ENCODE assay signal across 11 cellular contexts in the genomic region with DNA sequence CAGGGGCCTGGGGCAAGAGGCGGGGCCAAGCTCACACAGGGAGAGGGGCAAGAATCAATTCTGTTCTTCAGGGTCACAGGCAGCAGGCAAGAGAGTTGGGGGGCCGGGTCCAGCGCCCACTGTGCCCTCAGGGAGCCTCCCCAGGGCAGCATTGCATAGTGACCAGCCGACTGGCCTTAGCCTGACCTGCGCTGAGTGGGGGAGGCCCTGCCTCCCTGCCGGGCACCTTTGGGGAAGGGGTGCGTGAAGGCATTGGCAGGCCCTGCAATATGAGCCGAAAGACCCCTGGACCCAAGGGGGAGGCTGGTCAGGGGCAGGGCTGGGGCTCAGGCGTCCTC. TPM values are rescaled to one million over a fixed set of nuclear protein-coding genes. Genes with fewer than 3 reads are reported as not detected.
DNase-seq lines count a peak whose midpoint lies in the region; ATAC-seq, FAIRE-seq and TF ChIP-seq lines count a peak whose summit lies in the region.
"Had no signal": no experiment of that assay in that cellular context is flagged by ENCODE, and none has a peak within 500 bp of the region (broad histone marks: within the 10 kb centered on the region; RNA-seq: fewer than 3 reads in every experiment).

No MANE protein-coding gene starts in this region.

- H2AFZ ChIP-seq in endothelial cell of umbilical vein (ENCODE audit: low read depth, low read length) = no peak overlapping the region

- ATAC-seq in sciatic nerve (peak; percentile 20), GM19463 (IDR thresholded peaks at IDR 0.05; ENCODE audit: unreplicated experiment) (no peak), GM21576 (IDR thresholded peaks at IDR 0.05; ENCODE audit: unreplicated experiment) (no peak)

- CTCF ChIA-PET in endothelial cell of umbilical vein (lab: Charles Lee) = interaction anchor here (0.6 to 5.5 kb wide), 31 partner anchors 11 to 326 kb away, joined by 3 to 286 read pairs (median 4); partner anchors contain the start of genes C1orf159, ISG15, PERM1 and RNF223

- H3K36me3 ChIP-seq in BLaER1 (peaks cover 36% of the 10 kb centered on the region), endothelial cell of umbilical vein (ENCODE audit: control insufficient read depth in 2 of 2, extremely low read depth in 1 of 2, insufficient read depth in 2 of 2, low read length in 2 of 2) (no peaks in the 10 kb centered on the region)

- no peak for DNase-seq in endothelial cell of umbilical vein (ENCODE audit: low read depth, low spot score)
- DNase-seq in sciatic nerve (ENCODE audit: low spot score) = no peak
- no peak for DNase-seq in RKO (ENCODE audit: low spot score)
- DNase-seq: GOT3 had no signal

- dilution Hi-C loops in endothelial cell of umbilical vein (cut with MboI; ENCODE audit: extremely low pct_ligation_motif_present, low sequenced_read_pairs) = no loop called here

- no peak for TF ChIP-seq POLR2A in endothelial cell of umbilical vein (IDR thresholded peaks at IDR 0.05; ENCODE audit: low read depth, low read length)

- peaks cover 22% of the 10 kb centered on the region for H3K4me1 ChIP-seq in BLaER1
- no peaks in the 10 kb centered on the region for H3K4me1 ChIP-seq in endothelial cell of umbilical vein (ENCODE audit: control insufficient read depth, extremely low read depth, insufficient read depth, low read length)
- H3K4me1 ChIP-seq: Caco-2 had no signal

- no peak for FAIRE-seq in endothelial cell of umbilical vein (lab: Jason Lieb, UNC)
- FAIRE-seq: A204.1 had no signal

- H4K20me1 ChIP-seq in BLaER1 (peaks cover 26% of the 10 kb centered on the region), endothelial cell of umbilical vein (replicated peaks; ENCODE audit: control insufficient read depth, extremely low read depth, insufficient read depth, low read length) (no peaks in the 10 kb centered on the region)

- intact Hi-C loops in endothelial cell of umbilical vein (cut with micrococcal nuclease) (no loop called here), sciatic nerve (cut with DNase I) (loop anchor here (5.0 kb wide), 1 partner anchor 170 kb away; no protein-coding TSS in a partner anchor)

- TF ChIP-seq CTCF in 22Rv1 (IDR thresholded peaks at IDR 0.05) (no peak), endothelial cell of umbilical vein (IDR thresholded peaks at IDR 0.05; ENCODE audit: extremely low read depth in 1 of 2, insufficient read depth in 1 of 2, low read depth in 1 of 2, low read length in 2 of 2) (no peak)

- 0 out of 2 replicates have a peak overlapping the region, but pooled peaks have one; percentile 31 for H3K4me2 ChIP-seq in BLaER1
- H3K4me2 ChIP-seq in endothelial cell of umbilical vein (ENCODE audit: insufficient read depth, low read length) = no peak overlapping the region

- BruUV-seq in endothelial cell of umbilical vein (replicated peaks; lab: Mats Ljungman, UMichigan) = TSS peak; percentile 38

- no peaks in the 10 kb centered on the region for H3K9me1 ChIP-seq in endothelial cell of umbilical vein (replicated peaks; ENCODE audit: control insufficient read depth, extremely low read depth, insufficient read depth, low read length)

- H3K4me3 ChIP-seq in BLaER1 = no peak overlapping the region
- no peak overlapping the region for H3K4me3 ChIP-seq in endothelial cell of umbilical vein (replicated peaks in 1 of 3; ENCODE audit: insufficient read depth in 1 of 3, low read depth in 1 of 3, low read length in 3 of 3)

- no peak overlapping the region for H3K9ac ChIP-seq in BLaER1
- H3K9ac ChIP-seq in endothelial cell of umbilical vein (replicated peaks; ENCODE audit: extremely low read depth, insufficient read depth, low read length) = no peak overlapping the region

- no peaks in the 10 kb centered on the region for H3K79me2 ChIP-seq in endothelial cell of umbilical vein (ENCODE audit: control insufficient read depth, insufficient read depth, low read length)

- POLR2A ChIA-PET in endothelial cell of umbilical vein (lab: Charles Lee) = interaction anchor here (1.0 kb wide), 1 partner anchor 170 kb away, joined by 4 read pairs; no protein-coding TSS in a partner anchor

- no peaks in the 10 kb centered on the region for H3K9me3 ChIP-seq in BLaER1
- no peaks in the 10 kb centered on the region for H3K9me3 ChIP-seq in endothelial cell of umbilical vein (replicated peaks; ENCODE audit: control insufficient read depth, insufficient read depth, low read length)
- H3K9me3 ChIP-seq: Caco-2 had no signal

- H3K27ac ChIP-seq in 22Rv1 = peak overlapping the region; percentile 68; the same call in 1 of the 2 replicates
- no peak overlapping the region for H3K27ac ChIP-seq in BLaER1
- no peak overlapping the region for H3K27ac ChIP-seq in endothelial cell of umbilical vein (ENCODE audit: insufficient read depth, low read depth, low read length)

- no peaks in the 10 kb centered on the region for H3K27me3 ChIP-seq in BLaER1
- H3K27me3 ChIP-seq in endothelial cell of umbilical vein (ENCODE audit: control insufficient read depth in 2 of 2, insufficient read depth in 2 of 2, low read length in 2 of 2) = no peaks in the 10 kb centered on the region

TF ChIP-seq in endothelial cell of umbilical vein, 7 proteins besides CTCF, POLR2A, EP300 and RAD21:
- TF ChIP-seq MYC (IDR thresholded peaks at IDR 0.05; ENCODE audit: low read depth, low read length) (no peak), GATA2 (IDR thresholded peaks at IDR 0.05; ENCODE audit: insufficient read depth, insufficient read length, low read depth, low read length) (no peak), JUN (IDR thresholded peaks at IDR 0.05; ENCODE audit: borderline replicate concordance, insufficient read depth, insufficient read length, low read depth) (no peak), EZH2 (IDR thresholded peaks at IDR 0.05; ENCODE audit: borderline replicate concordance, low read depth, low read length, severe bottlenecking) (no peak), FOS (IDR thresholded peaks at IDR 0.05; ENCODE audit: borderline replicate concordance, insufficient read depth, low read length) (no peak), POLR2AphosphoS5 (IDR thresholded peaks at IDR 0.05; ENCODE audit: insufficient read depth, low read depth, low read length) (no peak)
- TF ChIP-seq, protein P1, sequence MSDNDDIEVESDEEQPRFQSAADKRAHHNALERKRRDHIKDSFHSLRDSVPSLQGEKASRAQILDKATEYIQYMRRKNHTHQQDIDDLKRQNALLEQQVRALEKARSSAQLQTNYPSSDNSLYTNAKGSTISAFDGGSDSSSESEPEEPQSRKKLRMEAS (IDR thresholded peaks at IDR 0.05; ENCODE audit: insufficient read depth, insufficient read length) = no peak

RNA-seq across cellular contexts. Expression of gene SCNN1D, which starts 12.2 kb away (rescaled TPM):
- total RNA-seq in endothelial cell of umbilical vein = 3.0 and 3.3 TPM in 2 replicates
- polyA plus RNA-seq in endothelial cell of umbilical vein = 2.3 and 4.0 TPM in 2 replicates
- 0.32 and 0.68 TPM in 2 replicates for polyA plus RNA-seq in endothelial cell of umbilical vein (2011; cell fraction: cytosol; rRNA removed)
- 13.9 and 15.0 TPM in 2 replicates for polyA plus RNA-seq in endothelial cell of umbilical vein (2011; cell fraction: nucleus; rRNA removed)
- 0.75 and 0.86 TPM in 2 replicates for polyA plus RNA-seq in endothelial cell of umbilical vein (2012)
- polyA minus RNA-seq in endothelial cell of umbilical vein = 0.08 and 2.0 TPM in 2 replicates
- not detected for polyA minus RNA-seq in endothelial cell of umbilical vein (2011; cell fraction: cytosol; rRNA and poly(A)+ RNA removed)
- 0.63 and 2.4 TPM in 2 replicates for polyA minus RNA-seq in endothelial cell of umbilical vein (2011; cell fraction: nucleus; rRNA and poly(A)+ RNA removed)
- 12.5 TPM for total RNA-seq in sciatic nerve
- polyA plus RNA-seq: IgD-negative memory B cell had no signal

RNA-seq across cellular contexts. Expression of gene ACAP3, which starts 15.3 kb away (rescaled TPM):
- 39.0 and 43.0 TPM in 2 replicates for total RNA-seq in endothelial cell of umbilical vein
- polyA plus RNA-seq in endothelial cell of umbilical vein = 27.8 and 41.3 TPM in 2 replicates
- 6.7 and 11.6 TPM in 2 replicates for polyA plus RNA-seq in endothelial cell of umbilical vein (2011; cell fraction: cytosol; rRNA removed)
- 306 and 358 TPM in 2 replicates for polyA plus RNA-seq in endothelial cell of umbilical vein (2011; cell fraction: nucleus; rRNA removed)
- polyA plus RNA-seq in endothelial cell of umbilical vein (2012) = 25.5 and 29.9 TPM in 2 replicates
- polyA minus RNA-seq in endothelial cell of umbilical vein = 22.8 and 26.4 TPM in 2 replicates
- 29.8 TPM for polyA minus RNA-seq in endothelial cell of umbilical vein (2011; cell fraction: cytosol; rRNA and poly(A)+ RNA removed)
- polyA minus RNA-seq in endothelial cell of umbilical vein (2011; cell fraction: nucleus; rRNA and poly(A)+ RNA removed) = 33.4 and 58.9 TPM in 2 replicates
- 74.7 TPM for total RNA-seq in sciatic nerve

RNA-seq across cellular contexts. Expression of gene PUSL1, which starts 16.0 kb away (rescaled TPM):
- total RNA-seq in endothelial cell of umbilical vein = 16.6 and 18.8 TPM in 2 replicates
- polyA plus RNA-seq in endothelial cell of umbilical vein = 27.3 and 45.9 TPM in 2 replicates
- 13.4 and 21.1 TPM in 2 replicates for polyA plus RNA-seq in endothelial cell of umbilical vein (2011; cell fraction: cytosol; rRNA removed)
- polyA plus RNA-seq in endothelial cell of umbilical vein (2011; cell fraction: nucleus; rRNA removed) = 13.4 and 13.7 TPM in 2 replicates
- polyA plus RNA-seq in endothelial cell of umbilical vein (2012) = 8.9 and 10.7 TPM in 2 replicates
- 5.5 and 8.0 TPM in 2 replicates for polyA minus RNA-seq in endothelial cell of umbilical vein
- 22.0 TPM for polyA minus RNA-seq in endothelial cell of umbilical vein (2011; cell fraction: cytosol; rRNA and poly(A)+ RNA removed)
- 3.8 and 7.8 TPM in 2 replicates for polyA minus RNA-seq in endothelial cell of umbilical vein (2011; cell fraction: nucleus; rRNA and poly(A)+ RNA removed)
- 11.3 TPM for total RNA-seq in sciatic nerve

RNA-seq across cellular contexts. Expression of gene UBE2J2, which starts 18.8 kb away (rescaled TPM):
- total RNA-seq in endothelial cell of umbilical vein (80.7 and 87.2 TPM in 2 replicates), sciatic nerve (50.5 TPM)
- polyA plus RNA-seq in endothelial cell of umbilical vein = 50.0 and 60.7 TPM in 2 replicates
- polyA plus RNA-seq in endothelial cell of umbilical vein (2011; cell fraction: cytosol; rRNA removed) = 46.1 and 63.4 TPM in 2 replicates
- 51.6 and 62.4 TPM in 2 replicates for polyA plus RNA-seq in endothelial cell of umbilical vein (2011; cell fraction: nucleus; rRNA removed)
- 48.2 and 50.2 TPM in 2 replicates for polyA plus RNA-seq in endothelial cell of umbilical vein (2012)
- polyA minus RNA-seq in endothelial cell of umbilical vein = 24.5 and 35.1 TPM in 2 replicates
- 25.1 TPM for polyA minus RNA-seq in endothelial cell of umbilical vein (2011; cell fraction: cytosol; rRNA and poly(A)+ RNA removed)
- polyA minus RNA-seq in endothelial cell of umbilical vein (2011; cell fraction: nucleus; rRNA and poly(A)+ RNA removed) = 29.9 and 37.5 TPM in 2 replicates

RNA-seq across cellular contexts. Expression of gene INTS11, which starts 32.0 kb away (rescaled TPM):
- 127 and 132 TPM in 2 replicates for total RNA-seq in endothelial cell of umbilical vein
- polyA plus RNA-seq in endothelial cell of umbilical vein = 222 and 239 TPM in 2 replicates
- 97.6 and 111 TPM in 2 replicates for polyA plus RNA-seq in endothelial cell of umbilical vein (2011; cell fraction: cytosol; rRNA removed)
- 382 and 418 TPM in 2 replicates for polyA plus RNA-seq in endothelial cell of umbilical vein (2011; cell fraction: nucleus; rRNA removed)
- polyA plus RNA-seq in endothelial cell of umbilical vein (2012) = 80.5 and 91.0 TPM in 2 replicates
- polyA minus RNA-seq in endothelial cell of umbilical vein = 100 and 129 TPM in 2 replicates
- 56.8 TPM for polyA minus RNA-seq in endothelial cell of umbilical vein (2011; cell fraction: cytosol; rRNA and poly(A)+ RNA removed)
- 75.0 and 129 TPM in 2 replicates for polyA minus RNA-seq in endothelial cell of umbilical vein (2011; cell fraction: nucleus; rRNA and poly(A)+ RNA removed)
- total RNA-seq in sciatic nerve = 111 TPM
